In the genomic region with DNA sequence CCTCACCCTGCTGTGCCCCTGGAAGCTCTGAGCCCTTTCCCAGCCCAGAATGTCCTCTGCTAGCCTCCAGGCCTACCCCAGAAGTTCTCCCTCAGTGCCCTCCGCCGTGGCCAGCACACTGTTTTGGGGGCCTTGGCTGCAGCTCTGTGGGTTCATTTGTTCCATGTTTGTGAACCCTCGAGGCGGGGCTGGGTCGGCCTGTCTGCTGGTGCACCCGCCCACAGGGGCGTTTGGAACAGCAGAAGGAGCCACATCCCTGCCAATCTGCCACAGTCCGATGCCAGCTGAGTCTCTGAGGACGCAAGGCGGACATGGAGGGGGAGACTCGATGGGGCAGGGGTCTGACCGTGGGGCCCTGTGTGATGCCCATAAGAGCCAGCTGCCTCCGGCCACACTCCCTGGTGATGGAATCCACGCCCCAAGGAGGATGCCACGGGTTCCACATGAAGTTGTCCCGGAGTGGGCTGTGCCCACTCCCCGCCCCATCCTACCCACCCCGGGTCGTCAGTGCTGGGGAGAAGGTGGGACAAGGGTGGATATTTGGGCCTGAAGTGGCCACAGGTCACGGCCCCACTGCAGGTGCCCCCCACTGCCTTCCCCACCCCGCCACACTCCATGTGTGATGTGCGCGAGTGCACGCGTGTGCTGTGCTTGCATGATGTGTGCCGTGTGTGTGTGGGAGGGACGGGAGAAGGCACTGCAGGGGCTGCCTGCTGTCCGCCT, we compare ENCODE assay signal across 1 cellular context.
TF ChIP-seq lines count a peak whose summit lies in the region.

No MANE protein-coding gene starts in this region.

TF ChIP-seq in HepG2, 621 proteins besides CTCF, POLR2A, EP300 and RAD21:
- TF ChIP-seq GZF1 (CRISPR knock-in tag; IDR thresholded peaks at IDR 0.05) (no peak), ASH2L (IDR thresholded peaks at IDR 0.05; ENCODE audit: insufficient read length, low read depth, low read length) (no peak), ZFYVE20 (CRISPR knock-in tag; IDR thresholded peaks at IDR 0.05; ENCODE audit: borderline replicate concordance, low read depth) (no peak), ZNF431 (CRISPR knock-in tag; IDR thresholded peaks at IDR 0.05; ENCODE audit: borderline replicate concordance, low read depth) (no peak), ZNF660 (CRISPR knock-in tag; IDR thresholded peaks at IDR 0.05; ENCODE audit: borderline replicate concordance, low read depth) (no peak), RARG (CRISPR knock-in tag; IDR thresholded peaks at IDR 0.05; ENCODE audit: low read depth) (no peak), ZNF615 (CRISPR knock-in tag; IDR thresholded peaks at IDR 0.05; ENCODE audit: borderline replicate concordance) (no peak), ZSCAN21 (CRISPR knock-in tag; IDR thresholded peaks at IDR 0.05; ENCODE audit: borderline replicate concordance) (no peak), RORA (CRISPR knock-in tag; IDR thresholded peaks at IDR 0.05) (no peak), SMC3 (IDR thresholded peaks at IDR 0.05; ENCODE audit: low read length) (no peak)
- TF ChIP-seq, protein P1, sequence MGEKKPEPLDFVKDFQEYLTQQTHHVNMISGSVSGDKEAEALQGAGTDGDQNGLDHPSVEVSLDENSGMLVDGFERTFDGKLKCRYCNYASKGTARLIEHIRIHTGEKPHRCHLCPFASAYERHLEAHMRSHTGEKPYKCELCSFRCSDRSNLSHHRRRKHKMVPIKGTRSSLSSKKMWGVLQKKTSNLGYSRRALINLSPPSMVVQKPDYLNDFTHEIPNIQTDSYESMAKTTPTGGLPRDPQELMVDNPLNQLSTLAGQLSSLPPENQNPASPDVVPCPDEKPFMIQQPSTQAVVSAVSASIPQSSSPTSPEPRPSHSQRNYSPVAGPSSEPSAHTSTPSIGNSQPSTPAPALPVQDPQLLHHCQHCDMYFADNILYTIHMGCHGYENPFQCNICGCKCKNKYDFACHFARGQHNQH (CRISPR knock-in tag; IDR thresholded peaks at IDR 0.05), result no peak
TF ChIP-seq in HepG2: peak in this region for 0.
